In the genomic region with DNA sequence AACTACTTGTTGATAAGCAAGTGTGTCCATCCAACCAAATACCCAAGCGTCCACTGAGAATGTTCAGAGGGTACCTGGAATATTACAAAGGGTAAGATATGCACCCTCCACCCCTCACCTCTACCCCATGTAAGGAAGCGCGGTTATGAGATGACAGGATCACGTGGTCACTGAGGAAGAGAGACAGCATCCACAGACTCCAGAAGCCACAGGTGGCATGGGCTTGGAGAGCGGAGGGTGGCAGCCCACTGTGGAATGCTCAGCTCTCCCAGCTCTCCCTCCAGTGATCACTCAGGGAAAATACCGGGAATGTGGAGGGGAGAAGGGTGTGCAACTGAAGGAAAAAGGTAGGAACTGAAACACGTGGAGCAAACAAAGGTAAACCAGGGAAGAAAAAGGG, we compare ENCODE assay signal across 1 cellular context.
TF ChIP-seq lines count a peak whose summit lies in the region.

No MANE protein-coding gene starts in this region.

TF ChIP-seq in WTC11, 78 proteins besides CTCF, POLR2A, EP300 and RAD21 (continued from another document):
- TF ChIP-seq, protein P1, sequence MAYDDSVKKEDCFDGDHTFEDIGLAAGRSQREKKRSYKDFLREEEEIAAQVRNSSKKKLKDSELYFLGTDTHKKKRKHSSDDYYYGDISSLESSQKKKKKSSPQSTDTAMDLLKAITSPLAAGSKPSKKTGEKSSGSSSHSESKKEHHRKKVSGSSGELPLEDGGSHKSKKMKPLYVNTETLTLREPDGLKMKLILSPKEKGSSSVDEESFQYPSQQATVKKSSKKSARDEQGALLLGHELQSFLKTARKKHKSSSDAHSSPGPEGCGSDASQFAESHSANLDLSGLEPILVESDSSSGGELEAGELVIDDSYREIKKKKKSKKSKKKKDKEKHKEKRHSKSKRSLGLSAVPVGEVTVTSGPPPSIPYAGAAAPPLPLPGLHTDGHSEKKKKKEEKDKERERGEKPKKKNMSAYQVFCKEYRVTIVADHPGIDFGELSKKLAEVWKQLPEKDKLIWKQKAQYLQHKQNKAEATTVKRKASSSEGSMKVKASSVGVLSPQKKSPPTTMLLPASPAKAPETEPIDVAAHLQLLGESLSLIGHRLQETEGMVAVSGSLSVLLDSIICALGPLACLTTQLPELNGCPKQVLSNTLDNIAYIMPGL (CRISPR knock-in tag; IDR thresholded peaks at IDR 0.05), result no peak
- TF ChIP-seq, protein P2, sequence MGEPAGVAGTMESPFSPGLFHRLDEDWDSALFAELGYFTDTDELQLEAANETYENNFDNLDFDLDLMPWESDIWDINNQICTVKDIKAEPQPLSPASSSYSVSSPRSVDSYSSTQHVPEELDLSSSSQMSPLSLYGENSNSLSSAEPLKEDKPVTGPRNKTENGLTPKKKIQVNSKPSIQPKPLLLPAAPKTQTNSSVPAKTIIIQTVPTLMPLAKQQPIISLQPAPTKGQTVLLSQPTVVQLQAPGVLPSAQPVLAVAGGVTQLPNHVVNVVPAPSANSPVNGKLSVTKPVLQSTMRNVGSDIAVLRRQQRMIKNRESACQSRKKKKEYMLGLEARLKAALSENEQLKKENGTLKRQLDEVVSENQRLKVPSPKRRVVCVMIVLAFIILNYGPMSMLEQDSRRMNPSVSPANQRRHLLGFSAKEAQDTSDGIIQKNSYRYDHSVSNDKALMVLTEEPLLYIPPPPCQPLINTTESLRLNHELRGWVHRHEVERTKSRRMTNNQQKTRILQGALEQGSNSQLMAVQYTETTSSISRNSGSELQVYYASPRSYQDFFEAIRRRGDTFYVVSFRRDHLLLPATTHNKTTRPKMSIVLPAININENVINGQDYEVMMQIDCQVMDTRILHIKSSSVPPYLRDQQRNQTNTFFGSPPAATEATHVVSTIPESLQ (CRISPR knock-in tag; IDR thresholded peaks at IDR 0.05), result no peak
- TF ChIP-seq ZNF423 (CRISPR knock-in tag; IDR thresholded peaks at IDR 0.05), result no peak
- no peak for TF ChIP-seq TEAD1 (CRISPR knock-in tag; IDR thresholded peaks at IDR 0.05)
- TF ChIP-seq, protein P3, sequence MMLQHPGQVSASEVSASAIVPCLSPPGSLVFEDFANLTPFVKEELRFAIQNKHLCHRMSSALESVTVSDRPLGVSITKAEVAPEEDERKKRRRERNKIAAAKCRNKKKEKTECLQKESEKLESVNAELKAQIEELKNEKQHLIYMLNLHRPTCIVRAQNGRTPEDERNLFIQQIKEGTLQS (CRISPR knock-in tag; conservative IDR thresholded peaks at IDR 0.05), result no peak
- TF ChIP-seq TP53 (CRISPR knock-in tag; IDR thresholded peaks at IDR 0.05), result no peak
- TF ChIP-seq, protein P4, sequence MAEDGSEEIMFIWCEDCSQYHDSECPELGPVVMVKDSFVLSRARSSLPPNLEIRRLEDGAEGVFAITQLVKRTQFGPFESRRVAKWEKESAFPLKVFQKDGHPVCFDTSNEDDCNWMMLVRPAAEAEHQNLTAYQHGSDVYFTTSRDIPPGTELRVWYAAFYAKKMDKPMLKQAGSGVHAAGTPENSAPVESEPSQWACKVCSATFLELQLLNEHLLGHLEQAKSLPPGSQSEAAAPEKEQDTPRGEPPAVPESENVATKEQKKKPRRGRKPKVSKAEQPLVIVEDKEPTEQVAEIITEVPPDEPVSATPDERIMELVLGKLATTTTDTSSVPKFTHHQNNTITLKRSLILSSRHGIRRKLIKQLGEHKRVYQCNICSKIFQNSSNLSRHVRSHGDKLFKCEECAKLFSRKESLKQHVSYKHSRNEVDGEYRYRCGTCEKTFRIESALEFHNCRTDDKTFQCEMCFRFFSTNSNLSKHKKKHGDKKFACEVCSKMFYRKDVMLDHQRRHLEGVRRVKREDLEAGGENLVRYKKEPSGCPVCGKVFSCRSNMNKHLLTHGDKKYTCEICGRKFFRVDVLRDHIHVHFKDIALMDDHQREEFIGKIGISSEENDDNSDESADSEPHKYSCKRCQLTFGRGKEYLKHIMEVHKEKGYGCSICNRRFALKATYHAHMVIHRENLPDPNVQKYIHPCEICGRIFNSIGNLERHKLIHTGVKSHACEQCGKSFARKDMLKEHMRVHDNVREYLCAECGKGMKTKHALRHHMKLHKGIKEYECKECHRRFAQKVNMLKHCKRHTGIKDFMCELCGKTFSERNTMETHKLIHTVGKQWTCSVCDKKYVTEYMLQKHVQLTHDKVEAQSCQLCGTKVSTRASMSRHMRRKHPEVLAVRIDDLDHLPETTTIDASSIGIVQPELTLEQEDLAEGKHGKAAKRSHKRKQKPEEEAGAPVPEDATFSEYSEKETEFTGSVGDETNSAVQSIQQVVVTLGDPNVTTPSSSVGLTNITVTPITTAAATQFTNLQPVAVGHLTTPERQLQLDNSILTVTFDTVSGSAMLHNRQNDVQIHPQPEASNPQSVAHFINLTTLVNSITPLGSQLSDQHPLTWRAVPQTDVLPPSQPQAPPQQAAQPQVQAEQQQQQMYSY (CRISPR knock-in tag; IDR thresholded peaks at IDR 0.05), result no peak
- TF ChIP-seq TEAD4 (CRISPR knock-in tag; IDR thresholded peaks at IDR 0.05), result no peak
- TF ChIP-seq USF2 (CRISPR knock-in tag; IDR thresholded peaks at IDR 0.05), result no peak
- no peak for TF ChIP-seq RELA (CRISPR knock-in tag; IDR thresholded peaks at IDR 0.05; ENCODE audit: borderline replicate concordance)
- TF ChIP-seq ERG (CRISPR knock-in tag; IDR thresholded peaks at IDR 0.05), result no peak
- TF ChIP-seq, protein P5, sequence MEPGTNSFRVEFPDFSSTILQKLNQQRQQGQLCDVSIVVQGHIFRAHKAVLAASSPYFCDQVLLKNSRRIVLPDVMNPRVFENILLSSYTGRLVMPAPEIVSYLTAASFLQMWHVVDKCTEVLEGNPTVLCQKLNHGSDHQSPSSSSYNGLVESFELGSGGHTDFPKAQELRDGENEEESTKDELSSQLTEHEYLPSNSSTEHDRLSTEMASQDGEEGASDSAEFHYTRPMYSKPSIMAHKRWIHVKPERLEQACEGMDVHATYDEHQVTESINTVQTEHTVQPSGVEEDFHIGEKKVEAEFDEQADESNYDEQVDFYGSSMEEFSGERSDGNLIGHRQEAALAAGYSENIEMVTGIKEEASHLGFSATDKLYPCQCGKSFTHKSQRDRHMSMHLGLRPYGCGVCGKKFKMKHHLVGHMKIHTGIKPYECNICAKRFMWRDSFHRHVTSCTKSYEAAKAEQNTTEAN (CRISPR knock-in tag; IDR thresholded peaks at IDR 0.05), result no peak
